In genomic region chr1:198318092-198318491, GRCh38 we compare ENCODE assay signal across 12 cellular contexts.
DNase-seq lines count a peak whose midpoint lies in the region; ATAC-seq and TF ChIP-seq lines count a peak whose summit lies in the region.
"Had no signal": no experiment of that assay in that cellular context is flagged by ENCODE, and none has a peak within 500 bp of the region (broad histone marks: within the 10 kb centered on the region; RNA-seq: fewer than 3 reads in every experiment).

No MANE protein-coding gene starts in this region.

- no peak for DNase-seq in stimulated activated naive CD8-positive, alpha-beta T cell treated with anti-CD3 and anti-CD28 coated beads, Interleukin-15, Interleukin-2, amounts not matched to agents 100 U/mL and 50 U/mL, for 24 hours
- no peak for DNase-seq in GM23338 (ENCODE audit: low spot score)
- DNase-seq in endothelial cell (ENCODE audit: low spot score): no peak
- DNase-seq in NCI-H1417 (lab: John Stamatoyannopoulos, UW): no peak
- no peak for DNase-seq in endodermal cell
- DNase-seq in left lobe of liver (ENCODE audit: low spot score): no peak
- DNase-seq: activated CD4-positive, alpha-beta memory T cell treated with anti-CD3 and anti-CD28 coated beads for 36 hours; foreskin fibroblast; NCI-H524 had no signal

- H3K4me2 ChIP-seq in GM23338: peak overlapping the region; percentile 55
- H3K4me2 ChIP-seq: neural progenitor cell had no signal

- H3K4me1 Mint-ChIP-seq in stimulated activated naive CD8-positive, alpha-beta T cell treated with anti-CD3 and anti-CD28 coated beads, Interleukin-15, Interleukin-2, amounts not matched to agents 100 ng/mL and 50 ng/mL, for 24 hours (ENCODE audit: low read depth): peaks cover 10% of the 10 kb centered on the region
- H3K4me1 Mint-ChIP-seq in GM23338 (peaks cover 45% of the 10 kb centered on the region), endothelial cell (ENCODE audit: unreplicated experiment) (peaks cover 22% of the 10 kb centered on the region), endodermal cell (peaks cover 20% of the 10 kb centered on the region)

- H3K9me3 ChIP-seq in endodermal cell (ENCODE audit: control insufficient read depth, low read length): no peaks in the 10 kb centered on the region

- TF ChIP-seq CTCF in GM23338 (conservative IDR thresholded peaks at IDR 0.05; ENCODE audit: low read depth in 2 of 2): no peak
- no peak for TF ChIP-seq CTCF in endothelial cell (IDR thresholded peaks at IDR 0.05; ENCODE audit: unreplicated experiment)
- no peak for TF ChIP-seq CTCF in endodermal cell (conservative IDR thresholded peaks at IDR 0.05)

- peak overlapping the region; percentile 3 for H3K27ac Mint-ChIP-seq in stimulated activated naive CD8-positive, alpha-beta T cell treated with anti-CD3 and anti-CD28 coated beads, Interleukin-15, Interleukin-2, amounts not matched to agents 100 ng/mL and 50 ng/mL, for 24 hours
- H3K27ac Mint-ChIP-seq in GM23338 (no peak overlapping the region), endothelial cell (ENCODE audit: unreplicated experiment) (no peak overlapping the region), endodermal cell (no peak overlapping the region)
- H3K27ac Mint-ChIP-seq: activated CD4-positive, alpha-beta memory T cell treated with anti-CD3 and anti-CD28 coated beads for 36 hours; neural progenitor cell had no signal

- H4K20me1 ChIP-seq in GM23338 (replicated peaks; ENCODE audit: insufficient read depth): no peaks in the 10 kb centered on the region

- no peak overlapping the region for H3K4me3 ChIP-seq in GM23338
- H3K4me3 ChIP-seq in endodermal cell (ENCODE audit: low read length): no peak overlapping the region
- H3K4me3 ChIP-seq: neural progenitor cell had no signal

- H3K27me3 Mint-ChIP-seq in stimulated activated naive CD8-positive, alpha-beta T cell treated with anti-CD3 and anti-CD28 coated beads, Interleukin-15, Interleukin-2, amounts not matched to agents 100 ng/mL and 50 ng/mL, for 24 hours: no peaks in the 10 kb centered on the region
- H3K27me3 Mint-ChIP-seq in GM23338 (ENCODE audit: insufficient read depth, low read depth, poor library complexity) (peaks cover 11% of the 10 kb centered on the region), endothelial cell (ENCODE audit: unreplicated experiment) (peaks cover 5% of the 10 kb centered on the region), endodermal cell (ENCODE audit: insufficient read depth) (no peaks in the 10 kb centered on the region)
- H3K27me3 Mint-ChIP-seq: activated CD4-positive, alpha-beta memory T cell treated with anti-CD3 and anti-CD28 coated beads for 36 hours had no signal

- no peaks in the 10 kb centered on the region for H3K27me3 ChIP-seq in GM23338 (ENCODE audit: insufficient read depth)
- H3K27me3 ChIP-seq in endodermal cell (ENCODE audit: control insufficient read depth, insufficient read depth, low read length, poor library complexity, severe bottlenecking): no peaks in the 10 kb centered on the region

- WGBS in endodermal cell (ENCODE audit: insufficient coverage in 1 of 2, insufficient read length in 1 of 2), 2 experiments: 88% methylated on average over 1 of the region's 1 CpG; no CpG with 5 or more reads in 1 of the 2 experiments

- no peaks in the 10 kb centered on the region for H3K9me3 Mint-ChIP-seq in stimulated activated naive CD8-positive, alpha-beta T cell treated with anti-CD3 and anti-CD28 coated beads, Interleukin-15, Interleukin-2, amounts not matched to agents 100 ng/mL and 50 ng/mL, for 24 hours
- H3K9me3 Mint-ChIP-seq in GM23338 (peaks cover 7% of the 10 kb centered on the region; the same call in 2 of the 3 replicates), endothelial cell (ENCODE audit: unreplicated experiment) (no peaks in the 10 kb centered on the region), endodermal cell (peaks cover 12% of the 10 kb centered on the region)
- H3K9me3 Mint-ChIP-seq: activated CD4-positive, alpha-beta memory T cell treated with anti-CD3 and anti-CD28 coated beads for 36 hours had no signal

- H3K36me3 ChIP-seq in GM23338 (ENCODE audit: insufficient read depth): no peaks in the 10 kb centered on the region
- H3K36me3 ChIP-seq in endodermal cell (ENCODE audit: control insufficient read depth, insufficient read depth, low read length): peaks cover 15% of the 10 kb centered on the region
- H3K36me3 ChIP-seq: neural progenitor cell had no signal

- no peak overlapping the region for H3K27ac ChIP-seq in GM23338 (ENCODE audit: low read depth)
- no peak overlapping the region for H3K27ac ChIP-seq in endodermal cell (ENCODE audit: low read depth, low read length)
- H3K27ac ChIP-seq: neural progenitor cell had no signal

- H3K4me1 ChIP-seq in GM23338 (ENCODE audit: insufficient read depth) (peaks cover 40% of the 10 kb centered on the region), endodermal cell (ENCODE audit: control insufficient read depth, insufficient read depth, low read length) (no peaks in the 10 kb centered on the region)
- H3K4me1 ChIP-seq: neural progenitor cell had no signal

- H3K9ac ChIP-seq in endodermal cell (ENCODE audit: extremely low read depth, low read length, poor library complexity, severe bottlenecking): no peak overlapping the region
- H3K9ac ChIP-seq: neural progenitor cell had no signal

- no peaks in the 10 kb centered on the region for H3F3A ChIP-seq in GM23338 (replicated peaks; ENCODE audit: low read depth)

- H3K36me3 Mint-ChIP-seq in stimulated activated naive CD8-positive, alpha-beta T cell treated with anti-CD3 and anti-CD28 coated beads, Interleukin-15, Interleukin-2, amounts not matched to agents 100 ng/mL and 50 ng/mL, for 24 hours (ENCODE audit: low read depth): peaks cover 51% of the 10 kb centered on the region
- H3K36me3 Mint-ChIP-seq in GM23338 (ENCODE audit: low read depth) (peaks cover 12% of the 10 kb centered on the region; the same call in 2 of the 3 replicates), endothelial cell (ENCODE audit: low read depth, unreplicated experiment) (peaks cover 5% of the 10 kb centered on the region), endodermal cell (ENCODE audit: low read depth) (peaks cover 29% of the 10 kb centered on the region)

- no peaks in the 10 kb centered on the region; the same call in 1 of the 2 replicates for H3K9me2 ChIP-seq in GM23338 (ENCODE audit: insufficient read depth)

- no peak for ATAC-seq in stimulated activated naive CD8-positive, alpha-beta T cell treated with anti-CD3 and anti-CD28 coated beads, Interleukin-15, Interleukin-2, amounts not matched to agents 100 U/mL and 50 U/mL, for 24 hours
- no peak for ATAC-seq in GM23338
- ATAC-seq in HG03460 (IDR thresholded peaks at IDR 0.05; ENCODE audit: unreplicated experiment): peak; percentile 69
- ATAC-seq in left lobe of liver: no peak

- no peak overlapping the region for H2AFZ ChIP-seq in GM23338
- H2AFZ ChIP-seq: neural progenitor cell had no signal

- H3K79me2 ChIP-seq in GM23338 (replicated peaks; ENCODE audit: insufficient read depth): no peaks in the 10 kb centered on the region

- no peak overlapping the region for H3K4me3 Mint-ChIP-seq in stimulated activated naive CD8-positive, alpha-beta T cell treated with anti-CD3 and anti-CD28 coated beads, Interleukin-15, Interleukin-2, amounts not matched to agents 100 ng/mL and 50 ng/mL, for 24 hours
- H3K4me3 Mint-ChIP-seq in GM23338 (no peak overlapping the region), endothelial cell (ENCODE audit: unreplicated experiment) (no peak overlapping the region), endodermal cell (no peak overlapping the region)
- H3K4me3 Mint-ChIP-seq: activated CD4-positive, alpha-beta memory T cell treated with anti-CD3 and anti-CD28 coated beads for 36 hours; neural progenitor cell had no signal

TF ChIP-seq in GM23338, 12 proteins besides CTCF, POLR2A, EP300 and RAD21 (continues in another document):
- no peak for TF ChIP-seq ZNF331 (CRISPR knock-in tag; IDR thresholded peaks at IDR 0.05; ENCODE audit: low read depth)
- no peak for TF ChIP-seq ETS1 (IDR thresholded peaks at IDR 0.05)
- TF ChIP-seq POLR2AphosphoS5 (IDR thresholded peaks at IDR 0.05; ENCODE audit: low read depth): no peak
- no peak for TF ChIP-seq EZH2phosphoT487 (IDR thresholded peaks at IDR 0.05; ENCODE audit: unreplicated experiment)
- no peak for TF ChIP-seq JUNB (IDR thresholded peaks at IDR 0.05; ENCODE audit: unreplicated experiment)
- TF ChIP-seq NANOG (IDR thresholded peaks at IDR 0.05; ENCODE audit: borderline replicate concordance): no peak
- TF ChIP-seq ZNF114 (CRISPR knock-in tag; IDR thresholded peaks at IDR 0.05): no peak
